Comparison of ENCODE assay signal across 25 cellular contexts in genomic region chr5:127848098-127848497, GRCh38.
DNase-seq lines count a peak whose midpoint lies in the region; ATAC-seq and TF ChIP-seq lines count a peak whose summit lies in the region.
"Had no signal": no experiment of that assay in that cellular context is flagged by ENCODE, and none has a peak within 500 bp of the region (broad histone marks: within the 10 kb centered on the region; RNA-seq: fewer than 3 reads in every experiment).

No MANE protein-coding gene starts in this region.

- no peaks in the 10 kb centered on the region for H3K27me3 ChIP-seq in transverse colon
- H3K27me3 ChIP-seq: BLaER1, MG63, Peyer's patch, SJSA1 had no signal

- WGBS in transverse colon (ENCODE audit: low coverage in 1 of 2), 2 donors: 0 to 14% methylated on average over 1 of the region's 1 CpG

- in situ Hi-C loops in transverse colon (cut with MboI; ENCODE audit: low pct_ligation_motif_present in 1 of 4, low pct_unique_long_range_greater_than_20kb in 1 of 4, low sequenced_read_pairs in 3 of 4) (no loop called here), KBM-7 (cut with MboI; ENCODE audit: low pct_unique_long_range_greater_than_20kb, low sequenced_read_pairs) (no loop called here)

- TF ChIP-seq POLR2A in NB4 (IDR thresholded peaks at IDR 0.05; ENCODE audit: extremely low read depth, insufficient read length): no peak
- TF ChIP-seq POLR2A in transverse colon (IDR thresholded peaks at IDR 0.05): no peak

- H3K4me1 ChIP-seq in mucosa of descending colon (ENCODE audit: low read depth) (peaks cover 26% of the 10 kb centered on the region), transverse colon (peaks cover 0 to 58% (median 32%) of the 10 kb centered on the region in 4 donors)
- H3K4me1 ChIP-seq: BLaER1 had no signal

- no peaks in the 10 kb centered on the region for H3K9me3 ChIP-seq in mucosa of descending colon
- no peaks in the 10 kb centered on the region for H3K9me3 ChIP-seq in transverse colon
- H3K9me3 ChIP-seq: BLaER1, MG63, Peyer's patch, SJSA1 had no signal

- no peak for TF ChIP-seq CTCF in NB4 (IDR thresholded peaks at IDR 0.05; ENCODE audit: low read depth, low read length)
- no peak for TF ChIP-seq CTCF in mucosa of descending colon (IDR thresholded peaks at IDR 0.05)
- TF ChIP-seq CTCF in transverse colon (IDR thresholded peaks at IDR 0.05): no peak

- peak overlapping the region; percentile 61 to 69 (median 67) for H3K27ac ChIP-seq in transverse colon
- H3K27ac ChIP-seq: BLaER1, SJSA1 had no signal

- peak; percentile 54 for DNase-seq in HT-29 (ENCODE audit: low spot score)
- DNase-seq in NB4 (ENCODE audit: low read depth): peak; percentile 29
- peak in 1 of 3 donors; percentile 55 for DNase-seq in mucosa of descending colon
- peak; percentile 24 for DNase-seq in transverse colon
- no peak for DNase-seq in KBM-7
- DNase-seq: CD4-positive, alpha-beta T cell; COR-L47; DND-41; HCEC 1CT; Kasumi-1; MG63; NCI-H1092; NCI-H146; NCI-H2029; NCI-H226; NCI-H510A treated with DMSO at 0.1 percent for 48 hours; NCI-H748 treated with DMSO at 0.1 percent for 48 hours; Peyer's patch; SW 1271; T-helper 17 cell had no signal

- TF ChIP-seq EP300 in transverse colon (IDR thresholded peaks at IDR 0.05; ENCODE audit: low read depth): peak; percentile 3

- H3K4me3 ChIP-seq in NB4 (ENCODE audit: low read depth, low read length) (no peak overlapping the region), mucosa of descending colon (no peak overlapping the region), transverse colon (no peak overlapping the region)
- H3K4me3 ChIP-seq: BLaER1, GM23338, MG63, Peyer's patch, SJSA1 had no signal

- intact Hi-C loops in mucosa of descending colon (cut with DNase I, micrococcal nuclease): no loop called here
- intact Hi-C loops in transverse colon (cut with DNase I; ENCODE audit: low total_unique reads): no loop called here

- no peaks in the 10 kb centered on the region for H3K36me3 ChIP-seq in mucosa of descending colon (ENCODE audit: low read depth)
- H3K36me3 ChIP-seq in transverse colon: no peaks in the 10 kb centered on the region
- H3K36me3 ChIP-seq: BLaER1, MG63, Peyer's patch, SJSA1 had no signal

- ATAC-seq in mucosa of descending colon (peak; percentile 80), HG02884 (IDR thresholded peaks at IDR 0.05; ENCODE audit: unreplicated experiment) (no peak), HG03460 (IDR thresholded peaks at IDR 0.05; ENCODE audit: unreplicated experiment) (no peak)
- ATAC-seq: GM23338, T-helper 17 cell had no signal
